29 cellular contexts compared by ENCODE assay signal in genomic region chr1:116159611-116160010, GRCh38. TPM values are rescaled to one million over a fixed set of nuclear protein-coding genes. Genes with fewer than 3 reads are reported as not detected.
"Had no signal": no experiment of that assay in that cellular context is flagged by ENCODE, and none has a peak within 500 bp of the region (broad histone marks: within the 10 kb centered on the region; RNA-seq: fewer than 3 reads in every experiment).

No MANE protein-coding gene starts in this region.

- DNase-seq: naive thymus-derived CD8-positive, alpha-beta T cell; nephron progenitor cell; pancreas; right cardiac atrium; right lobe of liver; sigmoid colon; small intestine; stimulated activated CD4-positive, alpha-beta T cell treated with anti-CD3 and anti-CD28 coated beads, Interleukin-15, amount 100 ng/mL, for 24 hours; stimulated activated CD4-positive, alpha-beta T cell treated with anti-CD3 and anti-CD28 coated beads, Interleukin-2, amount 100 ng/mL, for 24 hours; stimulated activated CD4-positive, alpha-beta T cell treated with anti-CD3 and anti-CD28 coated beads, Interleukin-2, amount 100 ng/mL, for 48 hours; stimulated activated CD4-positive, alpha-beta T cell treated with anti-CD3 and anti-CD28 coated beads, Interleukin-4, amount 100 ng/mL, for 24 hours; stimulated activated naive B cell treated with anti-CD40 and anti-IgM and Interleukin-4, amounts not matched to agents 10 μg/mL and 1 μg/mL and 100 μg/mL, for 72 hours; stimulated activated naive CD4-positive, alpha-beta T cell treated with Interleukin-2 at 50 U/mL for 16 hours; stomach; thyroid gland; trophoblast cell; upper lobe of right lung; uterus had no signal

- H3K27me3 ChIP-seq: pancreas, right lobe of liver, sigmoid colon, stomach, thyroid gland, tibial nerve, upper lobe of right lung, uterus had no signal

- H3K36me3 ChIP-seq: neutrophil, pancreas, prostate gland, right lobe of liver, sigmoid colon, stomach, thoracic aorta, thyroid gland, tibial nerve, upper lobe of right lung, uterus had no signal

- H3K9me3 ChIP-seq: neutrophil, pancreas, prostate gland, right lobe of liver, stomach, thoracic aorta, thyroid gland, upper lobe of right lung, uterus had no signal

- ATAC-seq: naive thymus-derived CD8-positive, alpha-beta T cell; natural killer cell treated with Interleukin-12 subunit alpha and Interleukin-12 subunit beta and Interleukin-15 and Interleukin-18, amount 100 ng/mL, for 72 hours; pancreas; right cardiac atrium; stimulated activated effector memory CD8-positive, alpha-beta T cell treated with anti-CD3 and anti-CD28 coated beads, Interleukin-12 subunit alpha, Interleukin-12 subunit beta, amount 100 ng/mL, for 72 hours; stimulated activated naive B cell treated with anti-CD40 and anti-IgM and Interleukin-4, amounts not matched to agents 10 μg/mL and 1 μg/mL and 100 μg/mL, for 72 hours; upper lobe of right lung had no signal

- H3K4me3 ChIP-seq: pancreas, prostate gland, right lobe of liver, sigmoid colon, stomach, thoracic aorta, thyroid gland, tibial nerve, upper lobe of right lung, uterus had no signal

- H3K27ac ChIP-seq: neutrophil, pancreas, prostate gland, right lobe of liver, sigmoid colon, stomach, thoracic aorta, thyroid gland, tibial nerve, upper lobe of right lung, uterus had no signal

- H3K4me1 ChIP-seq: prostate gland, thyroid gland, upper lobe of right lung, uterus had no signal

RNA-seq across cellular contexts. Expression of gene MAB21L3, which starts 48.4 kb away (rescaled TPM):
- total RNA-seq: naive thymus-derived CD8-positive, alpha-beta T cell; natural killer cell treated with Interleukin-12 subunit alpha and Interleukin-12 subunit beta and Interleukin-15 and Interleukin-18, amount 100 ng/mL, for 72 hours; neural crest cell; osteocyte; posterior vena cava; pulmonary artery endothelial cell; skeletal muscle tissue; thoracic aorta; uterus had no signal
